Comparison of ENCODE assay signal across 9 cellular contexts in genomic region chr3:172561894-172562664, GRCh38. TPM values are rescaled to one million over a fixed set of nuclear protein-coding genes. Genes with fewer than 3 reads are reported as not detected.
DNase-seq lines count a peak whose midpoint lies in the region; ATAC-seq and TF ChIP-seq lines count a peak whose summit lies in the region.
"Had no signal": no experiment of that assay in that cellular context is flagged by ENCODE, and none has a peak within 500 bp of the region (broad histone marks: within the 10 kb centered on the region; RNA-seq: fewer than 3 reads in every experiment).

No MANE protein-coding gene starts in this region.

- H3K4me1 ChIP-seq in breast epithelium, result peaks cover 4 to 20% of the 10 kb centered on the region in 2 donors

- TF ChIP-seq CTCF in HL-60 (IDR thresholded peaks at IDR 0.05; ENCODE audit: insufficient read depth, low read length) (no peak), breast epithelium (IDR thresholded peaks at IDR 0.05) (no peak), nephron progenitor cell (IDR thresholded peaks at IDR 0.05) (no peak)

- peak overlapping the region; percentile 96 for H3K27ac Mint-ChIP-seq in nephron progenitor cell

- DNase-seq in Caki2 (ENCODE audit: low read depth) (peak; percentile 25), HL-60 (ENCODE audit: low read depth in 1 of 2, low spot score in 1 of 2) (peak in 1 of 2 experiments; percentile 28), breast epithelium (ENCODE audit: low spot score in 2 of 2) (no peak), nephron progenitor cell (no peak), NCI-H1930 (lab: John Stamatoyannopoulos, UW) (no peak), activated gamma-delta T cell treated with Interleukin-2 at 50 U/mL for 16 hours (no peak)
- DNase-seq: left cardiac atrium had no signal

- no peaks in the 10 kb centered on the region for H3K36me3 ChIP-seq in breast epithelium

- ATAC-seq in HG03457 (IDR thresholded peaks at IDR 0.05; ENCODE audit: unreplicated experiment) (no peak), GM21825 (IDR thresholded peaks at IDR 0.05; ENCODE audit: unreplicated experiment) (no peak)

- H3K9me3 Mint-ChIP-seq in nephron progenitor cell, result peaks cover 9% of the 10 kb centered on the region

- H3K4me3 ChIP-seq in HL-60 (replicated peaks; ENCODE audit: insufficient read depth, low read length), result no peak overlapping the region
- H3K4me3 ChIP-seq in breast epithelium, result peak overlapping the region in 1 of 3 donors; percentile 20

- peaks cover 18% of the 10 kb centered on the region for H3K4me1 Mint-ChIP-seq in nephron progenitor cell

- TF ChIP-seq POLR2A in breast epithelium (IDR thresholded peaks at IDR 0.05), result no peak

- in situ Hi-C loops in Caki2 (cut with HindIII; ENCODE audit: low pct_unique_long_range_greater_than_20kb, low sequenced_read_pairs), result no loop called here

- no peak overlapping the region for H3K4me3 Mint-ChIP-seq in nephron progenitor cell

- intact Hi-C loops in breast epithelium (cut with DNase I; ENCODE audit: low total_unique reads), result no loop called here

- H3K36me3 Mint-ChIP-seq in nephron progenitor cell (ENCODE audit: low read depth), result no peaks in the 10 kb centered on the region

- no peaks in the 10 kb centered on the region for H3K9me3 ChIP-seq in breast epithelium

- H3K27ac ChIP-seq in HL-60 (replicated peaks) (peak overlapping the region; percentile 51), breast epithelium (peak overlapping the region; percentile 90 to 94)

- no peaks in the 10 kb centered on the region for H3K27me3 Mint-ChIP-seq in nephron progenitor cell (ENCODE audit: low read depth, poor library complexity)

- H3K27me3 ChIP-seq in HL-60 (ENCODE audit: insufficient read depth, poor library complexity, severe bottlenecking), result no peaks in the 10 kb centered on the region
- H3K27me3 ChIP-seq in breast epithelium, result no peaks in the 10 kb centered on the region

RNA-seq across cellular contexts. Expression of gene TNFSF10, which starts 38.8 kb away (rescaled TPM):
- 2.2 and 3.4 TPM in 2 replicates for total RNA-seq in Caki2 (2014; rRNA removed; shearing (Covaris generic); ENCODE audit: low replicate concordance)
- total RNA-seq in breast epithelium, result 100 to 1,000 TPM in 2 of 3 donors, 10 to 100 TPM in 1; 37.0 to 294 (median 155) TPM
